ENCODE assay signal across 1 cellular context in the genomic region with DNA sequence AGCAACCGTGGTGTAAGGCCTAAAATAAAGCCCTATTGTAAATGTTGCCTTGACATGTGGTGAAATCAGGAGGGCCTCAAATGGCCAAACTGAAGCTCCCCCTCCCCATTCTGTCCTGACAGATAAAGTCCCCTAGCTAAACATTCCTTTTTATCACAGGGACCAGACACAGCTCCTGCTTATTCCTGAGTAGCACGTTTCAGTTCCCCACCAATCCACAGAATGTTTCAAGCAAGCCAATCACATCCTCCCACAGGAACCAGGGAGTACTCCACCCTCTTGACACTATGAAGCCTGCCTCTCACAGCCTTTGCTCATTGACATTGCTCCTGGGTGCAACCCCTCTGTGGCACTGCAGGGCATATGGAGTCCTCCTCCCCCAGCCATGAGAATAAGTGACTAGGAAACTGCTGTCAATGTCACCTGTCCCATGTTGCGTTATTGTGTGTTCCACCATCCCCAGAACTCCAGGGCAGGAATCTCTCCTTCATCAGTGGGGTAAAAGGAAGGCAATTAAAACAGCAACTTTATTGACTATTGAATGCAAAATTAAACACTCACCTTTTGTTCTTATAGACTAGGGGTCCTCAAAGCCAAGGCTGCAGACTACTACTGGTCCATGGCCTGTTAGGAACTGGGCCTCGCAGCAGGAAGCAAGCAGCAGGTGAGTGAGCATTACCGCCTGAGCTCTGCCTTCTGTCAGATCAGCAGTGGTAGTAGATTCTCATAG.
TF ChIP-seq lines count a peak whose summit lies in the region.

No MANE protein-coding gene starts in this region.

TF ChIP-seq in K562, 482 proteins besides CTCF, POLR2A, EP300 and RAD21 (continued from another document and continues in another):
- TF ChIP-seq, protein P1, sequence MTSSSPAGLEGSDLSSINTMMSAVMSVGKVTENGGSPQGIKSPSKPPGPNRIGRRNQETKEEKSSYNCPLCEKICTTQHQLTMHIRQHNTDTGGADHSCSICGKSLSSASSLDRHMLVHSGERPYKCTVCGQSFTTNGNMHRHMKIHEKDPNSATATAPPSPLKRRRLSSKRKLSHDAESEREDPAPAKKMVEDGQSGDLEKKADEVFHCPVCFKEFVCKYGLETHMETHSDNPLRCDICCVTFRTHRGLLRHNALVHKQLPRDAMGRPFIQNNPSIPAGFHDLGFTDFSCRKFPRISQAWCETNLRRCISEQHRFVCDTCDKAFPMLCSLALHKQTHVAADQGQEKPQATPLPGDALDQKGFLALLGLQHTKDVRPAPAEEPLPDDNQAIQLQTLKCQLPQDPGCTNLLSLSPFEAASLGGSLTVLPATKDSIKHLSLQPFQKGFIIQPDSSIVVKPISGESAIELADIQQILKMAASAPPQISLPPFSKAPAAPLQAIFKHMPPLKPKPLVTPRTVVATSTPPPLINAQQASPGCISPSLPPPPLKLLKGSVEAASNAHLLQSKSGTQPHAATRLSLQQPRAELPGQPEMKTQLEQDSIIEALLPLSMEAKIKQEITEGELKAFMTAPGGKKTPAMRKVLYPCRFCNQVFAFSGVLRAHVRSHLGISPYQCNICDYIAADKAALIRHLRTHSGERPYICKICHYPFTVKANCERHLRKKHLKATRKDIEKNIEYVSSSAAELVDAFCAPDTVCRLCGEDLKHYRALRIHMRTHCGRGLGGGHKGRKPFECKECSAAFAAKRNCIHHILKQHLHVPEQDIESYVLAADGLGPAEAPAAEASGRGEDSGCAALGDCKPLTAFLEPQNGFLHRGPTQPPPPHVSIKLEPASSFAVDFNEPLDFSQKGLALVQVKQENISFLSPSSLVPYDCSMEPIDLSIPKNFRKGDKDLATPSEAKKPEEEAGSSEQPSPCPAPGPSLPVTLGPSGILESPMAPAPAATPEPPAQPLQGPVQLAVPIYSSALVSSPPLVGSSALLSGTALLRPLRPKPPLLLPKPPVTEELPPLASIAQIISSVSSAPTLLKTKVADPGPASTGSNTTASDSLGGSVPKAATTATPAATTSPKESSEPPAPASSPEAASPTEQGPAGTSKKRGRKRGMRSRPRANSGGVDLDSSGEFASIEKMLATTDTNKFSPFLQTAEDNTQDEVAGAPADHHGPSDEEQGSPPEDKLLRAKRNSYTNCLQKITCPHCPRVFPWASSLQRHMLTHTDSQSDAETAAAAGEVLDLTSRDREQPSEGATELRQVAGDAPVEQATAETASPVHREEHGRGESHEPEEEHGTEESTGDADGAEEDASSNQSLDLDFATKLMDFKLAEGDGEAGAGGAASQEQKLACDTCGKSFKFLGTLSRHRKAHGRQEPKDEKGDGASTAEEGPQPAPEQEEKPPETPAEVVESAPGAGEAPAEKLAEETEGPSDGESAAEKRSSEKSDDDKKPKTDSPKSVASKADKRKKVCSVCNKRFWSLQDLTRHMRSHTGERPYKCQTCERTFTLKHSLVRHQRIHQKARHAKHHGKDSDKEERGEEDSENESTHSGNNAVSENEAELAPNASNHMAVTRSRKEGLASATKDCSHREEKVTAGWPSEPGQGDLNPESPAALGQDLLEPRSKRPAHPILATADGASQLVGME (CRISPR knock-in tag; IDR thresholded peaks at IDR 0.05), result no peak
- TF ChIP-seq TCFL5 (CRISPR knock-in tag; conservative IDR thresholded peaks at IDR 0.05) (no peak), GABPB1 (CRISPR knock-in tag; IDR thresholded peaks at IDR 0.05) (no peak), EWSR1 (IDR thresholded peaks at IDR 0.05; ENCODE audit: borderline replicate concordance, low read depth, partially characterized antibody) (no peak), E2F3 (CRISPR knock-in tag; IDR thresholded peaks at IDR 0.05) (no peak), RB1 (IDR thresholded peaks at IDR 0.05; ENCODE audit: low read depth) (no peak), ZEB2 (IDR thresholded peaks at IDR 0.05) (no peak), MYNN (IDR thresholded peaks at IDR 0.05) (0 out of 2 replicates have a peak, but pooled peaks have one; percentile 53), MYNN (CRISPR knock-in tag; IDR thresholded peaks at IDR 0.05) (no peak), SMARCA5 (IDR thresholded peaks at IDR 0.05) (no peak), ZBED1 (IDR thresholded peaks at IDR 0.05) (no peak), TBL1XR1 (IDR thresholded peaks at IDR 0.05; ENCODE audit: low read length in 2 of 2) (peak; percentile 51 to 72; a peak in 3 of 4 replicates), ZNF347 (CRISPR knock-in tag; IDR thresholded peaks at IDR 0.05; ENCODE audit: low read depth) (no peak), NFIC (IDR thresholded peaks at IDR 0.05) (peak; percentile 78), CCNT2 (IDR thresholded peaks at IDR 0.05; ENCODE audit: borderline replicate concordance, extremely low read depth, insufficient read length, low read depth, low read length) (peak; percentile 81), U2AF2 (optimal IDR thresholded peaks at IDR 0.05; ENCODE audit: low read depth, low read length) (no peak), ZNF354B (CRISPR knock-in tag; IDR thresholded peaks at IDR 0.05) (no peak), ZNF24 (IDR thresholded peaks at IDR 0.05) (0 out of 2 replicates have a peak, but pooled peaks have one; percentile 18), NFIX (CRISPR knock-in tag; IDR thresholded peaks at IDR 0.05; ENCODE audit: low read depth) (no peak), PHF21A (IDR thresholded peaks at IDR 0.05; ENCODE audit: borderline replicate concordance, low read depth) (no peak), SRSF3 (IDR thresholded peaks at IDR 0.05; ENCODE audit: insufficient read depth, low read length) (no peak), PCBP1 (IDR thresholded peaks at IDR 0.05; ENCODE audit: low read depth, low read length, poor library complexity, severe bottlenecking) (no peak), ESRRA (IDR thresholded peaks at IDR 0.05; ENCODE audit: borderline replicate concordance, low read depth) (no peak), MECOM (CRISPR knock-in tag; IDR thresholded peaks at IDR 0.05) (no peak)
- TF ChIP-seq, protein P2, sequence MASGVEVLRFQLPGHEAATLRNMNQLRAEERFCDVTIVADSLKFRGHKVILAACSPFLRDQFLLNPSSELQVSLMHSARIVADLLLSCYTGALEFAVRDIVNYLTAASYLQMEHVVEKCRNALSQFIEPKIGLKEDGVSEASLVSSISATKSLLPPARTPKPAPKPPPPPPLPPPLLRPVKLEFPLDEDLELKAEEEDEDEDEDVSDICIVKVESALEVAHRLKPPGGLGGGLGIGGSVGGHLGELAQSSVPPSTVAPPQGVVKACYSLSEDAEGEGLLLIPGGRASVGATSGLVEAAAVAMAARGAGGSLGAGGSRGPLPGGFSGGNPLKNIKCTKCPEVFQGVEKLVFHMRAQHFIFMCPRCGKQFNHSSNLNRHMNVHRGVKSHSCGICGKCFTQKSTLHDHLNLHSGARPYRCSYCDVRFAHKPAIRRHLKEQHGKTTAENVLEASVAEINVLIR (CRISPR knock-in tag; IDR thresholded peaks at IDR 0.05), result no peak
- TF ChIP-seq, protein P3, sequence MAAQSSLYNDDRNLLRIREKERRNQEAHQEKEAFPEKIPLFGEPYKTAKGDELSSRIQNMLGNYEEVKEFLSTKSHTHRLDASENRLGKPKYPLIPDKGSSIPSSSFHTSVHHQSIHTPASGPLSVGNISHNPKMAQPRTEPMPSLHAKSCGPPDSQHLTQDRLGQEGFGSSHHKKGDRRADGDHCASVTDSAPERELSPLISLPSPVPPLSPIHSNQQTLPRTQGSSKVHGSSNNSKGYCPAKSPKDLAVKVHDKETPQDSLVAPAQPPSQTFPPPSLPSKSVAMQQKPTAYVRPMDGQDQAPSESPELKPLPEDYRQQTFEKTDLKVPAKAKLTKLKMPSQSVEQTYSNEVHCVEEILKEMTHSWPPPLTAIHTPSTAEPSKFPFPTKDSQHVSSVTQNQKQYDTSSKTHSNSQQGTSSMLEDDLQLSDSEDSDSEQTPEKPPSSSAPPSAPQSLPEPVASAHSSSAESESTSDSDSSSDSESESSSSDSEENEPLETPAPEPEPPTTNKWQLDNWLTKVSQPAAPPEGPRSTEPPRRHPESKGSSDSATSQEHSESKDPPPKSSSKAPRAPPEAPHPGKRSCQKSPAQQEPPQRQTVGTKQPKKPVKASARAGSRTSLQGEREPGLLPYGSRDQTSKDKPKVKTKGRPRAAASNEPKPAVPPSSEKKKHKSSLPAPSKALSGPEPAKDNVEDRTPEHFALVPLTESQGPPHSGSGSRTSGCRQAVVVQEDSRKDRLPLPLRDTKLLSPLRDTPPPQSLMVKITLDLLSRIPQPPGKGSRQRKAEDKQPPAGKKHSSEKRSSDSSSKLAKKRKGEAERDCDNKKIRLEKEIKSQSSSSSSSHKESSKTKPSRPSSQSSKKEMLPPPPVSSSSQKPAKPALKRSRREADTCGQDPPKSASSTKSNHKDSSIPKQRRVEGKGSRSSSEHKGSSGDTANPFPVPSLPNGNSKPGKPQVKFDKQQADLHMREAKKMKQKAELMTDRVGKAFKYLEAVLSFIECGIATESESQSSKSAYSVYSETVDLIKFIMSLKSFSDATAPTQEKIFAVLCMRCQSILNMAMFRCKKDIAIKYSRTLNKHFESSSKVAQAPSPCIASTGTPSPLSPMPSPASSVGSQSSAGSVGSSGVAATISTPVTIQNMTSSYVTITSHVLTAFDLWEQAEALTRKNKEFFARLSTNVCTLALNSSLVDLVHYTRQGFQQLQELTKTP (IDR thresholded peaks at IDR 0.05; ENCODE audit: low read depth in 1 of 2, partially characterized antibody in 2 of 2), result no peak
- TF ChIP-seq, protein P4, sequence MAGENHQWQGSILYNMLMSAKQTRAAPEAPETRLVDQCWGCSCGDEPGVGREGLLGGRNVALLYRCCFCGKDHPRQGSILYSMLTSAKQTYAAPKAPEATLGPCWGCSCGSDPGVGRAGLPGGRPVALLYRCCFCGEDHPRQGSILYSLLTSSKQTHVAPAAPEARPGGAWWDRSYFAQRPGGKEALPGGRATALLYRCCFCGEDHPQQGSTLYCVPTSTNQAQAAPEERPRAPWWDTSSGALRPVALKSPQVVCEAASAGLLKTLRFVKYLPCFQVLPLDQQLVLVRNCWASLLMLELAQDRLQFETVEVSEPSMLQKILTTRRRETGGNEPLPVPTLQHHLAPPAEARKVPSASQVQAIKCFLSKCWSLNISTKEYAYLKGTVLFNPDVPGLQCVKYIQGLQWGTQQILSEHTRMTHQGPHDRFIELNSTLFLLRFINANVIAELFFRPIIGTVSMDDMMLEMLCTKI (IDR thresholded peaks at IDR 0.05; ENCODE audit: partially characterized antibody), result no peak
- TF ChIP-seq, protein P5, sequence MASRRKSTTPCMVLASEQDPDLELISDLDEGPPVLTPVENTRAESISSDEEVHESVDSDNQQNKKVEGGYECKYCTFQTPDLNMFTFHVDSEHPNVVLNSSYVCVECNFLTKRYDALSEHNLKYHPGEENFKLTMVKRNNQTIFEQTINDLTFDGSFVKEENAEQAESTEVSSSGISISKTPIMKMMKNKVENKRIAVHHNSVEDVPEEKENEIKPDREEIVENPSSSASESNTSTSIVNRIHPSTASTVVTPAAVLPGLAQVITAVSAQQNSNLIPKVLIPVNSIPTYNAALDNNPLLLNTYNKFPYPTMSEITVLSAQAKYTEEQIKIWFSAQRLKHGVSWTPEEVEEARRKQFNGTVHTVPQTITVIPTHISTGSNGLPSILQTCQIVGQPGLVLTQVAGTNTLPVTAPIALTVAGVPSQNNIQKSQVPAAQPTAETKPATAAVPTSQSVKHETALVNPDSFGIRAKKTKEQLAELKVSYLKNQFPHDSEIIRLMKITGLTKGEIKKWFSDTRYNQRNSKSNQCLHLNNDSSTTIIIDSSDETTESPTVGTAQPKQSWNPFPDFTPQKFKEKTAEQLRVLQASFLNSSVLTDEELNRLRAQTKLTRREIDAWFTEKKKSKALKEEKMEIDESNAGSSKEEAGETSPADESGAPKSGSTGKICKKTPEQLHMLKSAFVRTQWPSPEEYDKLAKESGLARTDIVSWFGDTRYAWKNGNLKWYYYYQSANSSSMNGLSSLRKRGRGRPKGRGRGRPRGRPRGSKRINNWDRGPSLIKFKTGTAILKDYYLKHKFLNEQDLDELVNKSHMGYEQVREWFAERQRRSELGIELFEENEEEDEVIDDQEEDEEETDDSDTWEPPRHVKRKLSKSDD (conservative IDR thresholded peaks at IDR 0.05; ENCODE audit: low read length), result no peak
- TF ChIP-seq, protein P6, sequence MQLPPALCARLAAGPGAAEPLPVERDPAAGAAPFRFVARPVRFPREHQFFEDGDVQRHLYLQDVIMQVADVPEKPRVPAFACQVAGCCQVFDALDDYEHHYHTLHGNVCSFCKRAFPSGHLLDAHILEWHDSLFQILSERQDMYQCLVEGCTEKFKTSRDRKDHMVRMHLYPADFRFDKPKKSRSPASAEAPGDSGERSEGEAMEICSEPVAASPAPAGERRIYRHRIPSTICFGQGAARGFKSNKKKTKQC (CRISPR knock-in tag; IDR thresholded peaks at IDR 0.05), result no peak
- TF ChIP-seq, protein P7, sequence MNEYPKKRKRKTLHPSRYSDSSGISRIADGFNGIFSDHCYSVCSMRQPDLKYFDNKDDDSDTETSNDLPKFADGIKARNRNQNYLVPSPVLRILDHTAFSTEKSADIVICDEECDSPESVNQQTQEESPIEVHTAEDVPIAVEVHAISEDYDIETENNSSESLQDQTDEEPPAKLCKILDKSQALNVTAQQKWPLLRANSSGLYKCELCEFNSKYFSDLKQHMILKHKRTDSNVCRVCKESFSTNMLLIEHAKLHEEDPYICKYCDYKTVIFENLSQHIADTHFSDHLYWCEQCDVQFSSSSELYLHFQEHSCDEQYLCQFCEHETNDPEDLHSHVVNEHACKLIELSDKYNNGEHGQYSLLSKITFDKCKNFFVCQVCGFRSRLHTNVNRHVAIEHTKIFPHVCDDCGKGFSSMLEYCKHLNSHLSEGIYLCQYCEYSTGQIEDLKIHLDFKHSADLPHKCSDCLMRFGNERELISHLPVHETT (CRISPR knock-in tag; conservative IDR thresholded peaks at IDR 0.05 in 1 of 2, IDR thresholded peaks at IDR 0.05 in 1 of 2), result no peak
